In the genomic region with DNA sequence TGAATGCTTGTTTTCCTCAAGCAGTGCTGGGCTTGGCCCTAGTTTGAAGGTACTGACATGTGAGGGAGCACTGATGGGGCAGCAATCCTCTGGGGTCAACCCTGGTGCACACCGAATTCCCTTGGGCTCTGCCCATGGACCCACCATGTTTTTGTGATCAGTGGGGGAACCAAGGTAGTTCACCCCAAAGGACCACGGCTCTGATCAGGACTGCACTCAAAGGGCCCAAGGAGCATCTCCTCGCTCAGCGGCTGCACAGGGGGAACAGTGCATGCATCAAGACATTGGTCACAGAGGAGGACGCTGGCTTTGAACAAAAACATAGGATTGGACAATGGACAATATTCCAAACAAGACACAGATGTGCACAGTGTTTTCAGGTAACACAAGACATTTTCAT, we compare ENCODE assay signal across 31 cellular contexts. TPM values are rescaled to one million over a fixed set of nuclear protein-coding genes. Genes with fewer than 3 reads are reported as not detected.
"Had no signal": no experiment of that assay in that cellular context is flagged by ENCODE, and none has a peak within 500 bp of the region (broad histone marks: within the 10 kb centered on the region; RNA-seq: fewer than 3 reads in every experiment).

No MANE protein-coding gene starts in this region.

- H3K9me3 Mint-ChIP-seq: activated CD4-positive, alpha-beta T cell treated with anti-CD3 and anti-CD28 coated beads, Interleukin-2, amount 10 ng/mL, durations not matched to agents 24 days and 14 days; activated CD8-positive, alpha-beta T cell treated with anti-CD3 and anti-CD28 coated beads for 36 hours; activated naive CD8-positive, alpha-beta T cell treated with anti-CD3 and anti-CD28 coated beads for 36 hours; activated T-cell treated with anti-CD3 and anti-CD28 coated beads, Interleukin-2, amount 50 U/mL, for 72 hours; activated T-helper 17 cell treated with anti-CD3 and anti-CD28 coated beads, Interleukin-2, amount 50 U/mL, for 72 hours had no signal

- H3K4me3 Mint-ChIP-seq: activated CD4-positive, alpha-beta T cell treated with anti-CD3 and anti-CD28 coated beads, Interleukin-2, amount 10 ng/mL, durations not matched to agents 24 days and 14 days; activated CD8-positive, alpha-beta T cell treated with anti-CD3 and anti-CD28 coated beads for 36 hours; activated naive CD8-positive, alpha-beta T cell treated with anti-CD3 and anti-CD28 coated beads for 36 hours; activated T-cell treated with anti-CD3 and anti-CD28 coated beads, Interleukin-2, amount 50 U/mL, for 72 hours; activated T-helper 17 cell treated with anti-CD3 and anti-CD28 coated beads, Interleukin-2, amount 50 U/mL, for 72 hours had no signal

- H3K9me3 ChIP-seq: SJSA1 had no signal

- H3K9ac ChIP-seq: KMS-11 had no signal

- H3K27me3 Mint-ChIP-seq: activated CD4-positive, alpha-beta T cell treated with anti-CD3 and anti-CD28 coated beads, Interleukin-2, amount 10 ng/mL, durations not matched to agents 24 days and 14 days; activated CD8-positive, alpha-beta T cell treated with anti-CD3 and anti-CD28 coated beads for 36 hours had no signal

- H3K27ac ChIP-seq: brain microvascular endothelial cell, KMS-11, SJSA1, VCaP had no signal

- H3K4me1 Mint-ChIP-seq: activated CD4-positive, alpha-beta T cell treated with anti-CD3 and anti-CD28 coated beads, Interleukin-2, amount 10 ng/mL, durations not matched to agents 24 days and 14 days; activated naive CD8-positive, alpha-beta T cell treated with anti-CD3 and anti-CD28 coated beads for 36 hours; activated T-helper 17 cell treated with anti-CD3 and anti-CD28 coated beads, Interleukin-2, amount 50 U/mL, for 72 hours had no signal

- H3K4me2 ChIP-seq: KMS-11 had no signal

- H3K36me3 ChIP-seq: brain microvascular endothelial cell, SJSA1 had no signal

- H3K27ac Mint-ChIP-seq: activated CD4-positive, alpha-beta T cell treated with anti-CD3 and anti-CD28 coated beads, Interleukin-2, amount 10 ng/mL, durations not matched to agents 24 days and 14 days; activated CD8-positive, alpha-beta T cell treated with anti-CD3 and anti-CD28 coated beads for 36 hours; activated naive CD8-positive, alpha-beta T cell treated with anti-CD3 and anti-CD28 coated beads for 36 hours; activated T-cell treated with anti-CD3 and anti-CD28 coated beads, Interleukin-2, amount 50 U/mL, for 72 hours; activated T-helper 17 cell treated with anti-CD3 and anti-CD28 coated beads, Interleukin-2, amount 50 U/mL, for 72 hours had no signal

- H3K36me3 Mint-ChIP-seq: activated naive CD8-positive, alpha-beta T cell treated with anti-CD3 and anti-CD28 coated beads for 36 hours had no signal

- H3K27me3 ChIP-seq: brain microvascular endothelial cell, SJSA1 had no signal

- DNase-seq: activated CD4-positive, alpha-beta T cell treated with anti-CD3 and anti-CD28 coated beads for 1 hour; activated CD4-positive, alpha-beta T cell treated with anti-CD3 and anti-CD28 coated beads, Interleukin-2, amount 10 ng/mL, durations not matched to agents 24 days and 14 days; activated CD4-positive, alpha-beta T cell treated with anti-CD3 and anti-CD28 coated beads, Interleukin-2, amount 50 U/mL, for 4 hours; activated CD4-positive, CD25-positive, alpha-beta regulatory T cell; activated CD8-positive, alpha-beta T cell treated with anti-CD3 and anti-CD28 coated beads for 36 hours; activated effector memory CD4-positive, alpha-beta T cell treated with anti-CD3 and anti-CD28 coated beads, Interleukin-2, amount 50 U/mL, for 16 hours; activated naive CD4-positive, alpha-beta T cell; activated naive CD4-positive, alpha-beta T cell treated with anti-CD3 and anti-CD28 coated beads, Interleukin-2, amount 50 U/mL, for 16 hours; activated naive CD8-positive, alpha-beta T cell treated with anti-CD3 and anti-CD28 coated beads for 36 hours; activated T-cell treated with anti-CD3 and anti-CD28 coated beads, Interleukin-2, amount 50 U/mL, for 1 hour; activated T-cell treated with anti-CD3 and anti-CD28 coated beads, Interleukin-2, amount 50 U/mL, for 72 hours; amniotic stem cell; brain microvascular endothelial cell; central memory CD4-positive, alpha-beta T cell; MM.1S; NCI-H1092; NCI-H1417 treated with DMSO at 0.1 percent for 48 hours; NCI-H187 treated with DMSO at 0.1 percent for 48 hours; NCI-H2081 treated with DMSO at 0.1 percent for 48 hours; NCI-H226; NCI-H446 treated with DMSO at 0.1 percent for 48 hours; NCI-H524 treated with DMSO at 0.1 percent for 48 hours; SHP77 treated with DMSO at 0.1 percent for 48 hours; T-helper 1 cell; T-helper 2 cell; T-helper 9 cell had no signal

- H3K4me1 ChIP-seq: SJSA1 had no signal

- H3K4me3 ChIP-seq: SJSA1 had no signal

RNA-seq across cellular contexts. Expression of a gene that starts 12.7 kb away (rescaled TPM):
- total RNA-seq: activated CD4-positive, alpha-beta T cell treated with anti-CD3 and anti-CD28 coated beads, Interleukin-2, amount 10 ng/mL, durations not matched to agents 24 days and 14 days; activated CD8-positive, alpha-beta memory T cell treated with anti-CD3 and anti-CD28 coated beads for 36 hours; activated CD8-positive, alpha-beta T cell treated with anti-CD3 and anti-CD28 coated beads for 36 hours; activated naive CD8-positive, alpha-beta T cell treated with anti-CD3 and anti-CD28 coated beads for 36 hours; activated T-cell treated with anti-CD3 and anti-CD28 coated beads, Interleukin-2, amount 50 U/mL, for 72 hours; SJSA1 had no signal
